Comparison of ENCODE assay signal across 11 cellular contexts in genomic region chr1:22044690-22045420, GRCh38. TPM values are rescaled to one million over a fixed set of nuclear protein-coding genes. Genes with fewer than 3 reads are reported as not detected.
DNase-seq lines count a peak whose midpoint lies in the region; ATAC-seq and TF ChIP-seq lines count a peak whose summit lies in the region.
"Had no signal": no experiment of that assay in that cellular context is flagged by ENCODE, and none has a peak within 500 bp of the region (broad histone marks: within the 10 kb centered on the region; RNA-seq: fewer than 3 reads in every experiment).

No MANE protein-coding gene starts in this region.

- no peaks in the 10 kb centered on the region for H3K27me3 Mint-ChIP-seq in activated CD4-positive, alpha-beta T cell treated with anti-CD3 and anti-CD28 coated beads, Interleukin-2, amount 10 ng/mL, durations not matched to agents 24 days and 14 days
- no peaks in the 10 kb centered on the region for H3K27me3 Mint-ChIP-seq in stimulated activated naive B cell treated with anti-CD40 and anti-IgM and Interleukin-4, amounts not matched to agents 10 μg/mL and 1 μg/mL and 100 μg/mL, for 72 hours
- H3K27me3 Mint-ChIP-seq: B cell had no signal

- no peak overlapping the region for H3K4me3 Mint-ChIP-seq in activated CD4-positive, alpha-beta T cell treated with anti-CD3 and anti-CD28 coated beads, Interleukin-2, amount 10 ng/mL, durations not matched to agents 24 days and 14 days
- no peak overlapping the region for H3K4me3 Mint-ChIP-seq in stimulated activated naive B cell treated with anti-CD40 and anti-IgM and Interleukin-4, amounts not matched to agents 10 μg/mL and 1 μg/mL and 100 μg/mL, for 72 hours
- H3K4me3 Mint-ChIP-seq: B cell had no signal

- H3K4me3 ChIP-seq in esophagus squamous epithelium = no peak overlapping the region

- peaks cover 5% of the 10 kb centered on the region for H3K9me3 Mint-ChIP-seq in activated CD4-positive, alpha-beta T cell treated with anti-CD3 and anti-CD28 coated beads, Interleukin-2, amount 10 ng/mL, durations not matched to agents 24 days and 14 days
- peaks cover 3 to 4% of the 10 kb centered on the region in 2 donors for H3K9me3 Mint-ChIP-seq in stimulated activated naive B cell treated with anti-CD40 and anti-IgM and Interleukin-4, amounts not matched to agents 10 μg/mL and 1 μg/mL and 100 μg/mL, for 72 hours

- no peak for TF ChIP-seq POLR2A in esophagus squamous epithelium (IDR thresholded peaks at IDR 0.05)

- intact Hi-C loops in activated CD4-positive, alpha-beta T cell treated with anti-CD3 and anti-CD28 coated beads, Interleukin-2, amount 10 ng/mL, durations not matched to agents 24 days and 14 days (cut with micrococcal nuclease) = no loop called here
- intact Hi-C loops in esophagus squamous epithelium (cut with DNase I) = no loop called here

- peaks cover 3% of the 10 kb centered on the region for H3K36me3 Mint-ChIP-seq in activated CD4-positive, alpha-beta T cell treated with anti-CD3 and anti-CD28 coated beads, Interleukin-2, amount 10 ng/mL, durations not matched to agents 24 days and 14 days (ENCODE audit: low read depth)
- H3K36me3 Mint-ChIP-seq in stimulated activated naive B cell treated with anti-CD40 and anti-IgM and Interleukin-4, amounts not matched to agents 10 μg/mL and 1 μg/mL and 100 μg/mL, for 72 hours = peaks cover 1 to 4% of the 10 kb centered on the region in 2 donors

- no peaks in the 10 kb centered on the region for H3K27me3 ChIP-seq in esophagus squamous epithelium

- POLR2A ChIA-PET in RWPE1 (lab: Yijun Ruan, JAX; ENCODE audit: low non-redundant PET) = interaction anchor here (0.6 to 1.4 kb wide), 2 partner anchors 9 to 19 kb away, joined by 3 to 6 read pairs; no protein-coding TSS in a partner anchor

- no peaks in the 10 kb centered on the region for H3K9me3 ChIP-seq in esophagus squamous epithelium

- 13 to 25% methylated on average over 3 of the region's 3 CpGs for WGBS in esophagus squamous epithelium, 2 donors

- no peak for DNase-seq in activated CD4-positive, alpha-beta T cell treated with anti-CD3 and anti-CD28 coated beads, Interleukin-2, amount 10 ng/mL, durations not matched to agents 24 days and 14 days
- DNase-seq in activated CD4-positive, alpha-beta T cell treated with anti-CD3 and anti-CD28 coated beads, Interleukin-2, amount 50 U/mL, for 1 hour = no peak
- DNase-seq in RWPE1 (ENCODE audit: low spot score) (peak; percentile 34), esophagus squamous epithelium (lab: John Stamatoyannopoulos, UW) (no peak), SKM-1 (lab: John Stamatoyannopoulos, UW; ENCODE audit: unreplicated experiment) (no peak), SHP77 treated with DMSO at 0.1 percent for 48 hours (lab: John Stamatoyannopoulos, UW) (no peak), OCI-M1 (lab: John Stamatoyannopoulos, UW) (no peak)
- no peak for DNase-seq in stimulated activated naive B cell treated with anti-CD40 and anti-IgM and Interleukin-4, amounts not matched to agents 10 μg/mL and 1 μg/mL and 100 μg/mL, for 72 hours
- DNase-seq: caudate nucleus, NCI-H524 had no signal

- CTCF ChIA-PET in RWPE1 (lab: Yijun Ruan, JAX) = interaction anchor here (0.5 kb wide), 1 partner anchor 87 kb away, joined by 3 read pairs; no protein-coding TSS in a partner anchor

- no peak for TF ChIP-seq CTCF in RWPE1 (conservative IDR thresholded peaks at IDR 0.05; ENCODE audit: low read depth)
- no peak for TF ChIP-seq CTCF in esophagus squamous epithelium (IDR thresholded peaks at IDR 0.05)

- H3K27ac ChIP-seq in RWPE1 (peak overlapping the region; percentile 72), esophagus squamous epithelium (peak overlapping the region; percentile 2 to 89 (median 76))

- H3K4me1 Mint-ChIP-seq in activated CD4-positive, alpha-beta T cell treated with anti-CD3 and anti-CD28 coated beads, Interleukin-2, amount 10 ng/mL, durations not matched to agents 24 days and 14 days = peaks cover 41% of the 10 kb centered on the region
- peaks cover 38 to 62% of the 10 kb centered on the region in 2 donors for H3K4me1 Mint-ChIP-seq in stimulated activated naive B cell treated with anti-CD40 and anti-IgM and Interleukin-4, amounts not matched to agents 10 μg/mL and 1 μg/mL and 100 μg/mL, for 72 hours

- H3K27ac Mint-ChIP-seq in activated CD4-positive, alpha-beta T cell treated with anti-CD3 and anti-CD28 coated beads, Interleukin-2, amount 10 ng/mL, durations not matched to agents 24 days and 14 days = peak overlapping the region; percentile 42
- H3K27ac Mint-ChIP-seq in stimulated activated naive B cell treated with anti-CD40 and anti-IgM and Interleukin-4, amounts not matched to agents 10 μg/mL and 1 μg/mL and 100 μg/mL, for 72 hours = peak overlapping the region; percentile 15
- H3K27ac Mint-ChIP-seq: B cell had no signal

- peaks cover 25 to 85% (median 49%) of the 10 kb centered on the region in 3 donors for H3K4me1 ChIP-seq in esophagus squamous epithelium

- H3K36me3 ChIP-seq in esophagus squamous epithelium = no peaks in the 10 kb centered on the region

- no peak for ATAC-seq in stimulated activated naive B cell treated with anti-CD40 and anti-IgM and Interleukin-4, amounts not matched to agents 10 μg/mL and 1 μg/mL and 100 μg/mL, for 72 hours (replicated peaks)

RNA-seq across cellular contexts. Expression of gene CDC42, which starts 7.7 kb away (rescaled TPM):
- total RNA-seq in activated CD4-positive, alpha-beta T cell treated with anti-CD3 and anti-CD28 coated beads, Interleukin-2, amount 10 ng/mL, durations not matched to agents 24 days and 14 days = 307 and 321 TPM in 2 replicates
- total RNA-seq in esophagus squamous epithelium = 100 to 1,000 TPM; 157 to 259 (median 192) TPM

RNA-seq across cellular contexts. Expression of gene CELA3A, which starts 43.4 kb away (rescaled TPM):
- total RNA-seq in activated CD4-positive, alpha-beta T cell treated with anti-CD3 and anti-CD28 coated beads, Interleukin-2, amount 10 ng/mL, durations not matched to agents 24 days and 14 days = not detected in 2 replicates
- total RNA-seq in esophagus squamous epithelium = not detected
- total RNA-seq: B cell had no signal
